1 cellular context compared by ENCODE assay signal in genomic region chr15:96889734-96890480, GRCh38.
TF ChIP-seq lines count a peak whose summit lies in the region.

No MANE protein-coding gene starts in this region.

TF ChIP-seq in GM12878, 131 proteins besides CTCF, POLR2A, EP300 and RAD21 (continued from another document):
- 0 out of 2 replicates have a peak, but pooled peaks have one; percentile 16 for TF ChIP-seq RELB (IDR thresholded peaks at IDR 0.05; ENCODE audit: low read depth)
TF ChIP-seq in GM12878: peak in this region for 4.
